ENCODE assay signal across 8 cellular contexts in the genomic region with DNA sequence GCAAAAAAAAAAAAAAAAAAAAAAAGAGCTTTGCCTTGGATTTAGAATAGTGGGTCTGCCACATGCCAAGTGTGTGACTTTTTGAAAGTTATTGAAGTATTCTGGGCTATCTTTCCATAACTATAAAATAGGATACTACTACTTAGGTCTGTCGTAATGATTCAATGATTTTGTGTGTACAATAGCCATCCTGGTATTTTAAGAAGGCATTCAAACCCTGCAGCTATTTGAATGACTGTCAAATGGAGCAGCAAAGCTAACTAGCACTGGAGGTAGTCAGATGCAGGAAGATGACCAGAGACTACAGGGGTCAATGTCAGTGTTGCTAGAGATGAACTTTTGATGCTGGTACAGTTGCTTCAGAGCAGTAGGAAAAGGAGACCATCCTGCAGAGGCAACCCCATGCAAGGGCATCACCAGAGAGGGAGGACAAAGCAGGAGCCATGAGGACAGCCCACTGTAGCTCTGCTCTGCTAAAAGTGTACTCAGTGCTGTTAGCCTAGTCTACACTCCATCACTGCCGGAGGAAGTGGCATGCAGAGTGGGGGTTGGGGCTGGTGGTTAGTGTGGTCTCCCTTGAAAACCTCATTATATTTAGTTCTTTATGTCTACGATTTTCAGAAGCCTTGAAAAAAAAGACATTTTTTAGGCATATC. TPM values are rescaled to one million over a fixed set of nuclear protein-coding genes. Genes with fewer than 3 reads are reported as not detected.
DNase-seq lines count a peak whose midpoint lies in the region; ATAC-seq, FAIRE-seq and TF ChIP-seq lines count a peak whose summit lies in the region.
"Had no signal": no experiment of that assay in that cellular context is flagged by ENCODE, and none has a peak within 500 bp of the region (broad histone marks: within the 10 kb centered on the region; RNA-seq: fewer than 3 reads in every experiment).

No MANE protein-coding gene starts in this region.

- peak overlapping the region in 52 of 59 donors; percentile 5 to 96 (median 89) for H3K27ac ChIP-seq in dorsolateral prefrontal cortex

- no peak for TF ChIP-seq CTCF in dorsolateral prefrontal cortex (IDR thresholded peaks at IDR 0.05 in 54 of 56, conservative IDR thresholded peaks at IDR 0.05 in 2 of 56; ENCODE audit: low read depth in 1 of 56, partially characterized antibody in 56 of 56)

- H3K4me3 ChIP-seq in dorsolateral prefrontal cortex, result peak overlapping the region in 2 of 59 donors; percentile 5 to 12
- H3K4me3 ChIP-seq: body of pancreas had no signal

- DNase-seq in UCSD-AML1 (lab: John Stamatoyannopoulos, UW; ENCODE audit: unreplicated experiment) (peak; percentile 83), dorsolateral prefrontal cortex (peak in 1 of 10 donors; percentile 47), cerebellar nuclear complex (lab: John Stamatoyannopoulos, UW) (no peak), HTR-8/SVneo (ENCODE audit: insufficient read length, low spot score) (no peak)
- peak; percentile 56 for DNase-seq in stimulated activated CD8-positive, alpha-beta memory T cell treated with anti-CD3 and anti-CD28 coated beads, Interleukin-12 subunit alpha, Interleukin-12 subunit beta, amount 100 ng/mL, for 4 hours (ENCODE audit: low read depth)

- H3K27me3 ChIP-seq in dorsolateral prefrontal cortex, result peaks cover 0 to 1% (median 0%) of the 10 kb centered on the region in 45 donors
- H3K27me3 ChIP-seq: body of pancreas had no signal

- peak; percentile 63 for ATAC-seq in HG03066 (IDR thresholded peaks at IDR 0.05; ENCODE audit: low read depth, unreplicated experiment)
- ATAC-seq: body of pancreas had no signal

- TF ChIP-seq POLR2A in GM19193 (IDR thresholded peaks at IDR 0.05; ENCODE audit: extremely low read depth, insufficient read depth, insufficient read length), result peak; percentile 33

- intact Hi-C loops in dorsolateral prefrontal cortex (cut with DNase I), result no loop called here

- no peak for FAIRE-seq in HTR-8/SVneo (lab: Jason Lieb, UNC)

RNA-seq across cellular contexts. Expression of a gene that starts 29.0 kb away (rescaled TPM):
- total RNA-seq in dorsolateral prefrontal cortex, result 10 to 100 TPM in 43 of 120 experiments, 1 to 10 TPM in 77; 2.7 to 28.4 (median 9.0) TPM

Comparison
In these comparisons a context has a peak if more than half of its experiments do, and no peak if none do; other contexts are left out.
1. DNase-seq: peak in UCSD-AML1 (single experiment) and stimulated activated CD8-positive, alpha-beta memory T cell treated with anti-CD3 and anti-CD28 coated beads, Interleukin-12 subunit alpha, Interleukin-12 subunit beta, amount 100 ng/mL, for 4 hours (single experiment); none in cerebellar nuclear complex (0 of 2) and HTR-8/SVneo (single experiment).